1 cellular context compared by ENCODE assay signal in genomic region chr5:148961261-148962199, GRCh38.
TF ChIP-seq lines count a peak whose summit lies in the region.

No MANE protein-coding gene starts in this region.

TF ChIP-seq in liver, 16 proteins besides CTCF, POLR2A, EP300 and RAD21 (continued from another document):
- TF ChIP-seq, protein P1, sequence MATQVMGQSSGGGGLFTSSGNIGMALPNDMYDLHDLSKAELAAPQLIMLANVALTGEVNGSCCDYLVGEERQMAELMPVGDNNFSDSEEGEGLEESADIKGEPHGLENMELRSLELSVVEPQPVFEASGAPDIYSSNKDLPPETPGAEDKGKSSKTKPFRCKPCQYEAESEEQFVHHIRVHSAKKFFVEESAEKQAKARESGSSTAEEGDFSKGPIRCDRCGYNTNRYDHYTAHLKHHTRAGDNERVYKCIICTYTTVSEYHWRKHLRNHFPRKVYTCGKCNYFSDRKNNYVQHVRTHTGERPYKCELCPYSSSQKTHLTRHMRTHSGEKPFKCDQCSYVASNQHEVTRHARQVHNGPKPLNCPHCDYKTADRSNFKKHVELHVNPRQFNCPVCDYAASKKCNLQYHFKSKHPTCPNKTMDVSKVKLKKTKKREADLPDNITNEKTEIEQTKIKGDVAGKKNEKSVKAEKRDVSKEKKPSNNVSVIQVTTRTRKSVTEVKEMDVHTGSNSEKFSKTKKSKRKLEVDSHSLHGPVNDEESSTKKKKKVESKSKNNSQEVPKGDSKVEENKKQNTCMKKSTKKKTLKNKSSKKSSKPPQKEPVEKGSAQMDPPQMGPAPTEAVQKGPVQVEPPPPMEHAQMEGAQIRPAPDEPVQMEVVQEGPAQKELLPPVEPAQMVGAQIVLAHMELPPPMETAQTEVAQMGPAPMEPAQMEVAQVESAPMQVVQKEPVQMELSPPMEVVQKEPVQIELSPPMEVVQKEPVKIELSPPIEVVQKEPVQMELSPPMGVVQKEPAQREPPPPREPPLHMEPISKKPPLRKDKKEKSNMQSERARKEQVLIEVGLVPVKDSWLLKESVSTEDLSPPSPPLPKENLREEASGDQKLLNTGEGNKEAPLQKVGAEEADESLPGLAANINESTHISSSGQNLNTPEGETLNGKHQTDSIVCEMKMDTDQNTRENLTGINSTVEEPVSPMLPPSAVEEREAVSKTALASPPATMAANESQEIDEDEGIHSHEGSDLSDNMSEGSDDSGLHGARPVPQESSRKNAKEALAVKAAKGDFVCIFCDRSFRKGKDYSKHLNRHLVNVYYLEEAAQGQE (IDR thresholded peaks at IDR 0.05), result peak; percentile 42
- peak; percentile 60 to 68 for TF ChIP-seq JUND (IDR thresholded peaks at IDR 0.05)
- peak in 1 of 2 donors; percentile 20 for TF ChIP-seq GABPA (IDR thresholded peaks at IDR 0.05 in 1 of 2, conservative IDR thresholded peaks at IDR 0.05 in 1 of 2)
- TF ChIP-seq SP1 (IDR thresholded peaks at IDR 0.05), result peak; percentile 58
- TF ChIP-seq FOXA2 (IDR thresholded peaks at IDR 0.05), result peak; percentile 39
- TF ChIP-seq HNF4G (IDR thresholded peaks at IDR 0.05), result no peak
- TF ChIP-seq FOXA1 (IDR thresholded peaks at IDR 0.05), result peak; percentile 24
- TF ChIP-seq YY1 (IDR thresholded peaks at IDR 0.05), result peak; percentile 61
- TF ChIP-seq RXRA (IDR thresholded peaks at IDR 0.05), result peak; percentile 88 to 94
- peak; percentile 82 for TF ChIP-seq NR2F2 (IDR thresholded peaks at IDR 0.05)
- TF ChIP-seq, protein P2, sequence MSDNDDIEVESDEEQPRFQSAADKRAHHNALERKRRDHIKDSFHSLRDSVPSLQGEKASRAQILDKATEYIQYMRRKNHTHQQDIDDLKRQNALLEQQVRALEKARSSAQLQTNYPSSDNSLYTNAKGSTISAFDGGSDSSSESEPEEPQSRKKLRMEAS (IDR thresholded peaks at IDR 0.05), result peak; percentile 78
- peak in 1 of 2 donors; percentile 57 for TF ChIP-seq EGR1 (IDR thresholded peaks at IDR 0.05; ENCODE audit: low read depth in 2 of 2)
- TF ChIP-seq HNF4A (conservative IDR thresholded peaks at IDR 0.05), result peak; percentile 73 to 81
TF ChIP-seq in liver: peak in this region for 13.
